In the genomic region with DNA sequence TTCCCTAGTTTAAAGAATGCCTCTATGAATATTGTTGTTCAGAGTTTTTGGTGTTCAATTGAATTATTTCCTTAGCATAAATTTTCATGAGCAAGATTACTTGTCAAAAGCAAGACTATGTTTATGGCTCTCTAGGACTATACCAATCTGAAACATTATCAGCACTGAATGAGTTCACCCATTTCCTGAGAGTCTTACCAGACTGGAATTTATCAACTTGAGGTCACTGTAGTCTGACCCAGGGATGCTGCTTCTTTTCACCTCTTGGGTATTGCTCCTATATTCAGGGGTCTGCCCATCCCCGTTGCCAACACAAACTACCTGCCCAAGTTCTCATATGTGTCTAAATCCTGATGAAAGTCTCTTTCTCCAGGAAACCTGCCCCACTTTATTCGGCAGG, we compare ENCODE assay signal across 20 cellular contexts. TPM values are rescaled to one million over a fixed set of nuclear protein-coding genes. Genes with fewer than 3 reads are reported as not detected.
A peak's percentile ranks its signal among the peaks of the same experiment; 100 is the strongest.
DNase-seq lines count a peak whose midpoint lies in the region; FAIRE-seq and TF ChIP-seq lines count a peak whose summit lies in the region.
"Had no signal": no experiment of that assay in that cellular context is flagged by ENCODE, and none has a peak within 500 bp of the region (broad histone marks: within the 10 kb centered on the region; RNA-seq: fewer than 3 reads in every experiment).

No MANE protein-coding gene starts in this region.

- H3K4me3 ChIP-seq in Caco-2 (ENCODE audit: low read depth, low read length), result no peak overlapping the region
- H3K4me3 ChIP-seq in fibroblast of mammary gland (ENCODE audit: control insufficient read depth, low read depth, low read length), result no peak overlapping the region
- no peak overlapping the region for H3K4me3 ChIP-seq in sigmoid colon
- no peak overlapping the region for H3K4me3 ChIP-seq in kidney (ENCODE audit: low read length in 2 of 2)
- H3K4me3 ChIP-seq: tibial nerve had no signal

- H3K4me1 Mint-ChIP-seq in Caco-2 (ENCODE audit: low read depth, unreplicated experiment), result peaks cover 23% of the 10 kb centered on the region
- no peaks in the 10 kb centered on the region for H3K4me1 Mint-ChIP-seq in nephron progenitor cell

- FAIRE-seq in kidney (lab: Jason Lieb, UNC), result no peak

- H3K27ac ChIP-seq in RWPE1, result peak overlapping the region; percentile 37; the same call in 1 of the 2 replicates
- H3K27ac ChIP-seq in sigmoid colon, result peak overlapping the region in 3 of 4 donors; percentile 86 to 97 (median 88)
- H3K27ac ChIP-seq in kidney (ENCODE audit: low read depth in 2 of 2, low read length in 2 of 2), result no peak overlapping the region
- H3K27ac ChIP-seq: tibial nerve had no signal

- no peaks in the 10 kb centered on the region for H3K27me3 Mint-ChIP-seq in Caco-2 (ENCODE audit: insufficient read depth, unreplicated experiment)
- H3K27me3 Mint-ChIP-seq in nephron progenitor cell (ENCODE audit: low read depth, poor library complexity), result peaks cover 19% of the 10 kb centered on the region

- H3K36me3 ChIP-seq in Caco-2 (ENCODE audit: control insufficient read depth, insufficient read depth, low read length), result no peaks in the 10 kb centered on the region
- no peaks in the 10 kb centered on the region for H3K36me3 ChIP-seq in sigmoid colon
- H3K36me3 ChIP-seq in kidney (ENCODE audit: control insufficient read depth in 1 of 2, insufficient read depth in 2 of 2, low read length in 2 of 2), result no peaks in the 10 kb centered on the region
- H3K36me3 ChIP-seq: tibial nerve had no signal

- POLR2A ChIA-PET in Caco-2 (lab: Charles Lee) (interaction anchor here (0.6 kb wide), 1 partner anchor 90 kb away, joined by 4 read pairs; a partner anchor contains a TSS), RWPE1 (lab: Yijun Ruan, JAX; ENCODE audit: low non-redundant PET) (no interaction called here)

- no peak for DNase-seq in Caco-2
- no peak for DNase-seq in RWPE1 (ENCODE audit: low spot score)
- peak; percentile 40 for DNase-seq in fibroblast of mammary gland (ENCODE audit: low read depth)
- no peak for DNase-seq in sigmoid colon
- no peak for DNase-seq in kidney
- no peak for DNase-seq in NCI-H345 treated with DMSO at 0.1 percent for 48 hours (lab: John Stamatoyannopoulos, UW; ENCODE audit: unreplicated experiment)
- no peak for DNase-seq in HuH-7.5 (ENCODE audit: low spot score)
- DNase-seq in nephron progenitor cell, result no peak
- DNase-seq: anterior cingulate cortex, H7, MM.1S, NCI-H1930, NCI-H526 treated with DMSO at 0.1 percent for 48 hours, SW 1271 had no signal

- H3K9me3 Mint-ChIP-seq in Caco-2 (ENCODE audit: unreplicated experiment) (no peaks in the 10 kb centered on the region), nephron progenitor cell (no peaks in the 10 kb centered on the region)
- H3K9me3 Mint-ChIP-seq: activated T-helper 2 cell treated with anti-CD3 and anti-CD28 coated beads, Interferon-gamma antibody, Interleukin-2, Interleukin-4, amounts not matched to agents 10 μg/mL and 5 μg/mL and 100 μg/mL, durations not matched to agents 14 hours and 24 hours and 36 hours had no signal

- WGBS in sigmoid colon, 2 donors, result 84 to 85% methylated on average over 2 of the region's 2 CpGs

- BruUV-seq in Caco-2 (replicated peaks; lab: Mats Ljungman, UMichigan), result no TSS peak

- TF ChIP-seq EP300 in sigmoid colon (IDR thresholded peaks at IDR 0.05), result no peak

- H3K27me3 ChIP-seq in Caco-2 (replicated peaks; ENCODE audit: control insufficient read depth, insufficient read depth, low read length), result no peaks in the 10 kb centered on the region
- no peaks in the 10 kb centered on the region for H3K27me3 ChIP-seq in sigmoid colon
- H3K27me3 ChIP-seq: tibial nerve had no signal

- H3K9me3 ChIP-seq in Caco-2 (no peaks in the 10 kb centered on the region), sigmoid colon (no peaks in the 10 kb centered on the region), kidney (ENCODE audit: control insufficient read depth in 1 of 2, low read length in 2 of 2) (no peaks in the 10 kb centered on the region)
- H3K9me3 ChIP-seq: tibial nerve had no signal

- H3K36me3 Mint-ChIP-seq in Caco-2 (ENCODE audit: insufficient read depth, unreplicated experiment) (peaks cover 11% of the 10 kb centered on the region), nephron progenitor cell (ENCODE audit: low read depth) (no peaks in the 10 kb centered on the region)

- no peak overlapping the region for H3K9ac ChIP-seq in kidney (ENCODE audit: low read length in 2 of 2)

- TF ChIP-seq POLR2A in sigmoid colon (IDR thresholded peaks at IDR 0.05), result no peak

- CTCF ChIA-PET in Caco-2 (lab: Charles Lee), result interaction anchor here (1.9 kb wide), 1 partner anchor 33 kb away, joined by 6 read pairs; no protein-coding TSS in a partner anchor
- CTCF ChIA-PET in RWPE1 (lab: Yijun Ruan, JAX), result no interaction called here

- H3K4me1 ChIP-seq in Caco-2 (peaks cover 34% of the 10 kb centered on the region), sigmoid colon (peaks cover 0 to 70% (median 52%) of the 10 kb centered on the region in 4 donors), kidney (ENCODE audit: control insufficient read depth in 1 of 2, insufficient read depth in 1 of 2, low read depth in 1 of 2, low read length in 2 of 2) (no peaks in the 10 kb centered on the region)

- H3K27ac Mint-ChIP-seq in Caco-2 (ENCODE audit: unreplicated experiment) (peak overlapping the region; percentile 92), nephron progenitor cell (no peak overlapping the region)
- H3K27ac Mint-ChIP-seq: activated T-helper 2 cell treated with anti-CD3 and anti-CD28 coated beads, Interferon-gamma antibody, Interleukin-2, Interleukin-4, amounts not matched to agents 10 μg/mL and 5 μg/mL and 100 μg/mL, durations not matched to agents 14 hours and 24 hours and 36 hours had no signal

- TF ChIP-seq CTCF in Caco-2 (IDR thresholded peaks at IDR 0.05; ENCODE audit: insufficient read depth in 1 of 2, low read depth in 1 of 2, low read length in 1 of 2, severe bottlenecking in 1 of 2, unreplicated experiment in 1 of 2) (no peak), RWPE1 (conservative IDR thresholded peaks at IDR 0.05; ENCODE audit: low read depth) (no peak), fibroblast of mammary gland (conservative IDR thresholded peaks at IDR 0.05; ENCODE audit: control insufficient read depth, insufficient read depth, low read depth, low read length) (no peak), sigmoid colon (IDR thresholded peaks at IDR 0.05) (no peak), kidney (IDR thresholded peaks at IDR 0.05; ENCODE audit: borderline replicate concordance, extremely low read depth, insufficient read depth) (no peak), nephron progenitor cell (IDR thresholded peaks at IDR 0.05) (no peak)

- H3K4me3 Mint-ChIP-seq in Caco-2 (ENCODE audit: unreplicated experiment) (peak overlapping the region; percentile 49), nephron progenitor cell (no peak overlapping the region)

- intact Hi-C loops in Caco-2 (cut with micrococcal nuclease; ENCODE audit: unreplicated experiment), result loop anchor here (2.0 kb wide), 1 partner anchor 24 kb away; no protein-coding TSS in a partner anchor
- intact Hi-C loops in sigmoid colon (cut with DNase I), result no loop called here
- intact Hi-C loops in kidney (cut with DNase I), result no loop called here

RNA-seq across cellular contexts. Expression of a gene that starts 42.6 kb away (rescaled TPM):
- total RNA-seq in Caco-2 (2022), result not detected in 2 replicates
- total RNA-seq in sigmoid colon, result not detected
- polyA plus RNA-seq in sigmoid colon, result not detected
- not detected for total RNA-seq in kidney
- not detected for polyA plus RNA-seq in kidney (ENCODE audit: insufficient read depth, low read depth, low replicate concordance)
- total RNA-seq: activated T-helper 2 cell treated with anti-CD3 and anti-CD28 coated beads, Interferon-gamma antibody, Interleukin-2, Interleukin-4, amounts not matched to agents 10 μg/mL and 5 μg/mL and 100 μg/mL, durations not matched to agents 14 hours and 24 hours and 36 hours; left lobe of liver; myocyte; progenitor cell of endocrine pancreas; tibial nerve had no signal
- polyA plus RNA-seq: esophagus had no signal

Comparison
In these comparisons a context has a peak if more than half of its experiments do, and no peak if none do; other contexts are left out.
1. H3K27ac ChIP-seq: peak in RWPE1 (single experiment) and sigmoid colon (3 of 4); none in kidney (0 of 2).